ENCODE assay signal across 1 cellular context in genomic region chr11:10351768-10352641, GRCh38.
TF ChIP-seq lines count a peak whose summit lies in the region.

No MANE protein-coding gene starts in this region.

TF ChIP-seq in WTC11, 78 proteins besides CTCF, POLR2A, EP300 and RAD21 (continued from another document):
- TF ChIP-seq ZNF281 (CRISPR knock-in tag; IDR thresholded peaks at IDR 0.05), result 0 out of 2 replicates have a peak, but pooled peaks have one; percentile 31
- peak; percentile 79 for TF ChIP-seq GABPB1 (CRISPR knock-in tag; IDR thresholded peaks at IDR 0.05)
- TF ChIP-seq, protein P1, sequence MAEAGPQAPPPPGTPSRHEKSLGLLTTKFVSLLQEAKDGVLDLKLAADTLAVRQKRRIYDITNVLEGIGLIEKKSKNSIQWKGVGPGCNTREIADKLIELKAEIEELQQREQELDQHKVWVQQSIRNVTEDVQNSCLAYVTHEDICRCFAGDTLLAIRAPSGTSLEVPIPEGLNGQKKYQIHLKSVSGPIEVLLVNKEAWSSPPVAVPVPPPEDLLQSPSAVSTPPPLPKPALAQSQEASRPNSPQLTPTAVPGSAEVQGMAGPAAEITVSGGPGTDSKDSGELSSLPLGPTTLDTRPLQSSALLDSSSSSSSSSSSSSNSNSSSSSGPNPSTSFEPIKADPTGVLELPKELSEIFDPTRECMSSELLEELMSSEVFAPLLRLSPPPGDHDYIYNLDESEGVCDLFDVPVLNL (CRISPR knock-in tag; IDR thresholded peaks at IDR 0.05; ENCODE audit: borderline replicate concordance, low read depth), result no peak
- TF ChIP-seq SP1 (CRISPR knock-in tag; conservative IDR thresholded peaks at IDR 0.05), result peak; percentile 29; the same call in 1 of the 2 replicates
- peak; percentile 73; the same call in 1 of the 2 replicates for TF ChIP-seq TEAD4 (CRISPR knock-in tag; IDR thresholded peaks at IDR 0.05)
- peak; percentile 43; the same call in 1 of the 2 replicates for TF ChIP-seq USF2 (CRISPR knock-in tag; IDR thresholded peaks at IDR 0.05)
